In the genomic region with DNA sequence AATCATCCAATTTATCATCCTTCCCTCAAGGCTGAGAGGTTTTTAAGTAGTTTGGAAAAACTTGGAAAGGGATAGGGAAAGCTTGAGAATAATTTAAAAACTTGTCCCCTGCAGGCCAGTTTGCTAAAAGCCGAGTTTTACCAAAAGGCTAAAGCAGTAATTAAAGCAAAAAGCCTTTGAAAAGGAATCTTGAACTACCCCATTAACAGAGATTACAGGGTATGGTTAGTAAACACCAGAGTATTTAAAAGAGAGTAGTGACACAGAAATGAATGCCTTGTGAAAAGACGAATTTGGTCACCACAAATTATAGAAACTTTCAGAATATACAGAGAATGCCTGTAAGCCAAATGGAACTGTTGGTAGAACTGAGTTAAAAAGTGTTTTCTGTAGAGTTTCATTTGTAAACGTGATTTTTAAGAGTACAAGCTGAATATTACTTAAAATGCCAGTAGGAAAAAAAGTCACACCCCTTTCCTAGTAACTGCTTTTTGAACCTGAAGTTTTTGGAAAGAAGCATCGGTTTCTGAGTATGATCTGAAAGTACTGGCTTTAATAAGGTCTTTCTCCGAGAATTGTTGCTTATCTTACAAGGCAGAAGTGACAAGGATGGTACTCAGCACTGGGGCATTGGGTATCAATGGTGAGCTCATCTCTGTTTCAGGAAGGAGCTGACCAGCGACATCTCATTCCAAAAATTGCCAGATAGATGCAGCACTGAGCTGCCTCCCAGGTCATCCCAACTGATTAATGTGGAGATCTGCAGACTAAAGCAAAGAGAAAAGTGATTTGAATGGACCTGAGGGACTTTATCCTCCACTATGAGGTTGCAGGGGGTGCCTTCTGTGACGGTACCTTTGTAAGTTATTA, we compare ENCODE assay signal across 14 cellular contexts.
DNase-seq lines count a peak whose midpoint lies in the region; ATAC-seq and TF ChIP-seq lines count a peak whose summit lies in the region.
"Had no signal": no experiment of that assay in that cellular context is flagged by ENCODE, and none has a peak within 500 bp of the region (broad histone marks: within the 10 kb centered on the region; RNA-seq: fewer than 3 reads in every experiment).

No MANE protein-coding gene starts in this region.

- ATAC-seq in stimulated activated memory B cell treated with anti-CD40 and anti-IgM and Interleukin-4, amounts not matched to agents 10 μg/mL and 1 μg/mL and 100 μg/mL, for 72 hours: peak; percentile 31
- ATAC-seq in sciatic nerve: no peak
- ATAC-seq in HG02759 (IDR thresholded peaks at IDR 0.05; ENCODE audit: unreplicated experiment): no peak
- ATAC-seq in T-cell (replicated peaks in 1 of 4): no peak
- ATAC-seq: activated CD8-positive, alpha-beta T cell treated with anti-CD3 and anti-CD28 coated beads for 36 hours had no signal

- H3K4me3 Mint-ChIP-seq in stimulated activated memory B cell treated with anti-CD40 and anti-IgM and Interleukin-4, amounts not matched to agents 10 μg/mL and 1 μg/mL and 100 μg/mL, for 72 hours: no peak overlapping the region
- H3K4me3 Mint-ChIP-seq in T-cell: no peak overlapping the region
- H3K4me3 Mint-ChIP-seq: activated CD8-positive, alpha-beta T cell treated with anti-CD3 and anti-CD28 coated beads for 36 hours; memory B cell had no signal

- H3K36me3 Mint-ChIP-seq in stimulated activated memory B cell treated with anti-CD40 and anti-IgM and Interleukin-4, amounts not matched to agents 10 μg/mL and 1 μg/mL and 100 μg/mL, for 72 hours: no peaks in the 10 kb centered on the region
- H3K36me3 Mint-ChIP-seq in T-cell: no peaks in the 10 kb centered on the region
- H3K36me3 Mint-ChIP-seq: memory B cell had no signal

- H3K27ac Mint-ChIP-seq in stimulated activated memory B cell treated with anti-CD40 and anti-IgM and Interleukin-4, amounts not matched to agents 10 μg/mL and 1 μg/mL and 100 μg/mL, for 72 hours: no peak overlapping the region
- H3K27ac Mint-ChIP-seq in T-cell: no peak overlapping the region
- H3K27ac Mint-ChIP-seq: activated CD8-positive, alpha-beta T cell treated with anti-CD3 and anti-CD28 coated beads for 36 hours; memory B cell had no signal

- TF ChIP-seq POLR2A in erythroblast (IDR thresholded peaks at IDR 0.05; ENCODE audit: low read length): no peak

- H3K9me3 Mint-ChIP-seq in stimulated activated memory B cell treated with anti-CD40 and anti-IgM and Interleukin-4, amounts not matched to agents 10 μg/mL and 1 μg/mL and 100 μg/mL, for 72 hours: no peaks in the 10 kb centered on the region
- no peaks in the 10 kb centered on the region for H3K9me3 Mint-ChIP-seq in T-cell
- H3K9me3 Mint-ChIP-seq: activated CD8-positive, alpha-beta T cell treated with anti-CD3 and anti-CD28 coated beads for 36 hours; memory B cell had no signal

- DNase-seq in ELR (ENCODE audit: low read depth): peak; percentile 46
- peak; percentile 48 for DNase-seq in RPMI7951 (ENCODE audit: low read depth)
- DNase-seq in erythroblast (lab: John Stamatoyannopoulos, UW): peak; percentile 13 to 54
- no peak for DNase-seq in sciatic nerve (ENCODE audit: low spot score)
- DNase-seq in T-cell: no peak
- no peak for DNase-seq in stimulated activated CD4-positive, alpha-beta T cell treated with anti-CD3 and anti-CD28 coated beads, Interleukin-1b, Interleukin-23, amount 100 ng/mL, for 48 hours
- DNase-seq: activated CD8-positive, alpha-beta T cell treated with anti-CD3 and anti-CD28 coated beads for 36 hours; activated effector memory CD4-positive, alpha-beta T cell treated with Interleukin-2 at 50 U/mL for 16 hours; EL; NCI-H446; testis had no signal

- no peaks in the 10 kb centered on the region for H3K27me3 Mint-ChIP-seq in stimulated activated memory B cell treated with anti-CD40 and anti-IgM and Interleukin-4, amounts not matched to agents 10 μg/mL and 1 μg/mL and 100 μg/mL, for 72 hours
- H3K27me3 Mint-ChIP-seq in T-cell: peaks cover 3 to 7% of the 10 kb centered on the region in 2 donors

- CTCF ChIA-PET in T-cell (lab: Charles Lee): no interaction called here

- intact Hi-C loops in sciatic nerve (cut with DNase I): no loop called here

- H3K4me1 Mint-ChIP-seq in stimulated activated memory B cell treated with anti-CD40 and anti-IgM and Interleukin-4, amounts not matched to agents 10 μg/mL and 1 μg/mL and 100 μg/mL, for 72 hours: no peaks in the 10 kb centered on the region
- no peaks in the 10 kb centered on the region for H3K4me1 Mint-ChIP-seq in T-cell

- POLR2A ChIA-PET in T-cell (lab: Charles Lee): no interaction called here

Comparison
In these comparisons a context has a peak if more than half of its experiments do, and no peak if none do; other contexts are left out.
1. DNase-seq: peak in ELR (single experiment), RPMI7951 (single experiment) and erythroblast (2 of 2); none in sciatic nerve (single experiment), T-cell (0 of 34) and stimulated activated CD4-positive, alpha-beta T cell treated with anti-CD3 and anti-CD28 coated beads, Interleukin-1b, Interleukin-23, amount 100 ng/mL, for 48 hours (single experiment).